1 cellular context compared by ENCODE assay signal in the genomic region with DNA sequence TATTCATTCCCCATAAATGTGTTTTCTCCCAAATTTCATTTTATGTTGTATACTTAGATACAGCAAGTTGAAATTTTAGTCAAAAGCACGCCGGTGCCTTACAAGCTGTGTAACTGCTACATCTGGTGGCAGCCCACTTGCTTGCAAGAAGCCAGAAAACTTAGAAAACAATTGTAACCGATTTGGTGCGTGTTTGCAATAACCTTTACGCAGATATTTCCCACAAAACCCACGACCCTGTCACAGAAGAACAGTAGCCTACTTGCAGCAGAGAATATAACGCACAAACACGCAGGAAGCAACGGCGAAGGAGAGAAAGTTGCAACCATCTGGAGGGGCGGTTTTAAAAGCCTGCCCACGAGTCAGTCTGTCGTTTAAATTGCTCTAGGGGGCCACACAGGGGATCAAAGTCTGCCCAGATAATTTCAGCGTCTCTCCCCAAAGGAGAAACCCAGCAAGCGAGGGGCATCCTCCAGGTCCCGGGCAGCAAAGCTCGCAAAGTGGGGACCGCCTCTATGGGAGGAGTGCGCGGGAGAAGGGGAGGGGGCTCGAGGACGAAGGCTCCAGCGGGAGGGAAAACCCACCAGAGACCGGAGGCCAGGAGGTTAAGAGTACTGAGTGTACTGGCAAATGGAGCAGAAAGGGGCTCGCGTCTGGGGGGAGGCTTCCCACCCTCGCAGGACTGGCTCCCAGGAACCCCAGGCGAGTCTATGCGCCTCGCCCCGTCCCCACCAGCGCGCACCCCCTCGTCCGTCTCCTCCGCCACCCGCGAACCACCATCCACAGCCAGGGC.
TF ChIP-seq lines count a peak whose summit lies in the region.

No MANE protein-coding gene starts in this region.

TF ChIP-seq in HEK293, 187 proteins besides CTCF, POLR2A, EP300 and RAD21 (continued from another document):
- TF ChIP-seq ZNF335 (tag by site-specific recombination; conservative IDR thresholded peaks at IDR 0.05) (peak; percentile 42), GLIS1 (tag by site-specific recombination; IDR thresholded peaks at IDR 0.05) (peak; percentile 63), ZNF341 (tag by site-specific recombination; IDR thresholded peaks at IDR 0.05; ENCODE audit: low read depth) (0 out of 2 replicates have a peak, but pooled peaks have one; percentile 9), HOXD13 (CRISPR knock-in tag; IDR thresholded peaks at IDR 0.05; ENCODE audit: borderline replicate concordance) (no peak)
TF ChIP-seq in HEK293: peak in this region for 15.
